ENCODE assay signal across 30 cellular contexts in genomic region chr1:39668111-39668510, GRCh38. TPM values are rescaled to one million over a fixed set of nuclear protein-coding genes. Genes with fewer than 3 reads are reported as not detected.
"Had no signal": no experiment of that assay in that cellular context is flagged by ENCODE, and none has a peak within 500 bp of the region (broad histone marks: within the 10 kb centered on the region; RNA-seq: fewer than 3 reads in every experiment).

No MANE protein-coding gene starts in this region.

- ATAC-seq: activated CD4-positive, CD25-positive, alpha-beta regulatory T cell treated with anti-CD3 and anti-CD28 coated beads, Interleukin-2, amount 50 U/mL, for 24 hours; activated CD8-positive, alpha-beta T cell treated with anti-CD3 and anti-CD28 coated beads for 36 hours; activated T-helper 17 cell treated with anti-CD3 and anti-CD28 coated beads, Interleukin-2, amount 50 U/mL, for 72 hours; effector memory CD8-positive, alpha-beta T cell; esophagus mucosa; mucosa of descending colon; stimulated activated naive CD8-positive, alpha-beta T cell treated with anti-CD3 and anti-CD28 coated beads, Interleukin-15, amount 100 ng/mL, for 72 hours had no signal

- H2AFZ ChIP-seq: neural progenitor cell had no signal

- H3K36me3 ChIP-seq: adrenal gland, ascending aorta, brain microvascular endothelial cell, neural progenitor cell, suprapubic skin, tibial nerve had no signal

- H3K4me3 Mint-ChIP-seq: activated CD8-positive, alpha-beta T cell treated with anti-CD3 and anti-CD28 coated beads for 36 hours; activated naive CD8-positive, alpha-beta T cell; effector memory CD8-positive, alpha-beta T cell; immature natural killer cell; memory B cell; neural progenitor cell; T-helper 2 cell treated with Interferon-gamma antibody and Interleukin-4, amounts not matched to agents 5 μg/mL and 100 μg/mL, for 36 hours had no signal

- H3K9me3 Mint-ChIP-seq: activated CD4-positive, alpha-beta T cell treated with anti-CD3 and anti-CD28 coated beads, Interleukin-2, amount 10 ng/mL, durations not matched to agents 24 days and 14 days; activated CD8-positive, alpha-beta T cell treated with anti-CD3 and anti-CD28 coated beads for 36 hours; activated T-helper 17 cell treated with anti-CD3 and anti-CD28 coated beads, Interleukin-2, amount 50 U/mL, for 72 hours; effector memory CD8-positive, alpha-beta T cell; immature natural killer cell; memory B cell; stimulated activated naive CD8-positive, alpha-beta T cell treated with anti-CD3 and anti-CD28 coated beads, Interleukin-15, amount 100 ng/mL, for 72 hours; T-helper 2 cell treated with Interferon-gamma antibody and Interleukin-4, amounts not matched to agents 5 μg/mL and 100 μg/mL, for 36 hours had no signal

- H3K9ac ChIP-seq: neural progenitor cell, SK-N-SH had no signal

- H3K9me3 ChIP-seq: adrenal gland, ascending aorta, mucosa of descending colon, SK-N-SH, suprapubic skin, tibial nerve had no signal

- H3K4me3 ChIP-seq: adrenal gland, ascending aorta, dorsolateral prefrontal cortex, mucosa of descending colon, neural progenitor cell, suprapubic skin, tibial nerve had no signal

- H3K4me1 Mint-ChIP-seq: memory B cell had no signal

- H3K36me3 Mint-ChIP-seq: activated naive CD8-positive, alpha-beta T cell; immature natural killer cell; memory B cell; neural progenitor cell had no signal

- H3K27me3 ChIP-seq: ascending aorta had no signal

- H3K4me2 ChIP-seq: neural progenitor cell, SK-N-SH had no signal

- H3K27ac Mint-ChIP-seq: activated naive CD8-positive, alpha-beta T cell; activated T-helper 17 cell treated with anti-CD3 and anti-CD28 coated beads, Interleukin-2, amount 50 U/mL, for 72 hours; immature natural killer cell; memory B cell; neural progenitor cell; T-helper 2 cell treated with Interferon-gamma antibody and Interleukin-4, amounts not matched to agents 5 μg/mL and 100 μg/mL, for 36 hours had no signal

- H3K27ac ChIP-seq: adrenal gland, ascending aorta, brain microvascular endothelial cell, dorsolateral prefrontal cortex, neural progenitor cell, suprapubic skin, tibial nerve, VCaP had no signal

- DNase-seq: activated CD4-positive, alpha-beta T cell treated with anti-CD3 and anti-CD28 coated beads, Interleukin-2, amount 10 ng/mL, durations not matched to agents 24 days and 14 days; activated naive CD4-positive, alpha-beta T cell; activated T-cell treated with anti-CD3 and anti-CD28 coated beads, Interleukin-2, amount 50 U/mL, for 1 hour; adrenal gland; brain microvascular endothelial cell; central memory CD4-positive, alpha-beta T cell; dorsolateral prefrontal cortex; effector memory CD8-positive, alpha-beta T cell; foreskin melanocyte; immature natural killer cell; kidney glomerular epithelial cell; mucosa of descending colon; retina; SK-N-SH; stimulated activated CD4-positive, alpha-beta T cell treated with anti-CD3 and anti-CD28 coated beads, Interleukin-4, amount 100 ng/mL, for 24 hours; stimulated activated naive CD8-positive, alpha-beta T cell treated with anti-CD3 and anti-CD28 coated beads, Interleukin-15, amount 100 ng/mL, for 72 hours had no signal

RNA-seq across cellular contexts. Expression of gene NT5C1A, which starts 3.8 kb away (rescaled TPM):
- total RNA-seq: activated T-helper 17 cell treated with anti-CD3 and anti-CD28 coated beads, Interleukin-2, amount 50 U/mL, for 72 hours; ascending aorta; endothelial cell of umbilical vein; esophagus mucosa; suprapubic skin had no signal
- polyA plus RNA-seq: endothelial cell of umbilical vein, immature natural killer cell had no signal

RNA-seq across cellular contexts. Expression of gene HPCAL4, which starts 23.1 kb away (rescaled TPM):
- total RNA-seq: ascending aorta, endothelial cell of umbilical vein, esophagus mucosa, liver, tibial nerve had no signal
- polyA plus RNA-seq: endothelial cell of umbilical vein, liver had no signal

RNA-seq across cellular contexts. Expression of gene HEYL, which starts 28.7 kb away (rescaled TPM):
- total RNA-seq: activated CD4-positive, alpha-beta T cell treated with anti-CD3 and anti-CD28 coated beads, Interleukin-2, amount 10 ng/mL, durations not matched to agents 24 days and 14 days; endothelial cell of umbilical vein had no signal
- polyA plus RNA-seq: endothelial cell of umbilical vein, immature natural killer cell, SK-N-SH had no signal
